19 cellular contexts compared by ENCODE assay signal in genomic region chr14:104506461-104507253, GRCh38.
DNase-seq lines count a peak whose midpoint lies in the region; ATAC-seq and TF ChIP-seq lines count a peak whose summit lies in the region.
"Had no signal": no experiment of that assay in that cellular context is flagged by ENCODE, and none has a peak within 500 bp of the region (broad histone marks: within the 10 kb centered on the region; RNA-seq: fewer than 3 reads in every experiment).

No MANE protein-coding gene starts in this region.

- H2AFZ ChIP-seq in neuronal stem cell (ENCODE audit: low read length) (no peak overlapping the region), PC-9 (no peak overlapping the region)
- H2AFZ ChIP-seq: GM23248 had no signal

- H3K36me3 Mint-ChIP-seq in endodermal cell (ENCODE audit: low read depth) (no peaks in the 10 kb centered on the region), immature natural killer cell (peaks cover 0 to 4% (median 0%) of the 10 kb centered on the region in 3 donors)
- H3K36me3 Mint-ChIP-seq: CD14-positive monocyte had no signal

- ATAC-seq in HG03139 (IDR thresholded peaks at IDR 0.05; ENCODE audit: unreplicated experiment), result no peak
- ATAC-seq: HCT116 had no signal

- H3K27ac Mint-ChIP-seq in endodermal cell (no peak overlapping the region), immature natural killer cell (no peak overlapping the region)
- H3K27ac Mint-ChIP-seq: CD14-positive monocyte; CD4-positive, alpha-beta memory T cell; HFFc6 had no signal

- no peaks in the 10 kb centered on the region for H3K79me1 ChIP-seq in neuronal stem cell (ENCODE audit: low read depth, low read length)

- H3K4me2 ChIP-seq in neuronal stem cell (ENCODE audit: insufficient read depth, low read length, poor library complexity, severe bottlenecking), result no peak overlapping the region
- H3K4me2 ChIP-seq in PC-9, result no peak overlapping the region
- H3K4me2 ChIP-seq: BLaER1 had no signal

- H3K9me3 Mint-ChIP-seq in endodermal cell (peaks cover 21% of the 10 kb centered on the region), immature natural killer cell (peaks cover 0 to 10% (median 5%) of the 10 kb centered on the region in 6 donors)

- no peak overlapping the region for H4K91ac ChIP-seq in neuronal stem cell (ENCODE audit: low read depth, low read length, poor library complexity)

- no peak overlapping the region for H3K23ac ChIP-seq in neuronal stem cell (ENCODE audit: low read depth, low read length, poor library complexity)

- peak overlapping the region; percentile 17 for H3K14ac ChIP-seq in neuronal stem cell (ENCODE audit: low read length)

- BruUV-seq in PC-9 (replicated peaks; lab: Mats Ljungman, UMichigan), result no TSS peak

- intact Hi-C loops in cardiac septum (cut with DNase I), result no loop called here
- intact Hi-C loops in left ventricle myocardium inferior (cut with micrococcal nuclease), result no loop called here
- intact Hi-C loops in PC-9 (cut with micrococcal nuclease; ENCODE audit: unreplicated experiment), result no loop called here

- no peak overlapping the region for H3K4ac ChIP-seq in neuronal stem cell (ENCODE audit: low read length)

- no peak overlapping the region for H4K8ac ChIP-seq in neuronal stem cell (ENCODE audit: low read depth, low read length)

- WGBS in endodermal cell (ENCODE audit: insufficient coverage in 1 of 2, insufficient read length in 1 of 2), 2 experiments, result 85 to 89% methylated on average over 5 to 11 of the region's 11 CpGs
- no CpG with 5 or more reads among the region's 11 CpGs for WGBS in neuronal stem cell (ENCODE audit: extremely low coverage in 2 of 2, insufficient read length in 2 of 2, insufficient replicate concordance in 1 of 2), 2 donors

- no peak overlapping the region for H2BK15ac ChIP-seq in neuronal stem cell (ENCODE audit: low read length)

- H3K9me3 ChIP-seq in left ventricle myocardium inferior (replicated peaks), result peaks cover 24% of the 10 kb centered on the region
- H3K9me3 ChIP-seq in endodermal cell (ENCODE audit: control insufficient read depth, low read length), result peaks cover 10% of the 10 kb centered on the region
- H3K9me3 ChIP-seq in neuronal stem cell (replicated peaks in 1 of 2; ENCODE audit: control insufficient read depth in 2 of 2, insufficient read depth in 1 of 2, low read depth in 1 of 2, low read length in 2 of 2), result peaks cover 0 to 3% of the 10 kb centered on the region in 2 donors
- no peaks in the 10 kb centered on the region for H3K9me3 ChIP-seq in PC-9 (ENCODE audit: insufficient read depth, low read depth)

- no peak overlapping the region for H3K4me3 ChIP-seq in left ventricle myocardium inferior
- no peak overlapping the region for H3K4me3 ChIP-seq in endodermal cell (ENCODE audit: low read length)
- no peak overlapping the region for H3K4me3 ChIP-seq in neuronal stem cell (ENCODE audit: low read length in 2 of 2)
- no peak overlapping the region for H3K4me3 ChIP-seq in PC-9
- H3K4me3 ChIP-seq: BLaER1, GM23248 had no signal

- no peak overlapping the region for H2BK120ac ChIP-seq in neuronal stem cell (ENCODE audit: low read depth, low read length)

- H3K9ac ChIP-seq in endodermal cell (ENCODE audit: extremely low read depth, low read length, poor library complexity, severe bottlenecking), result no peak overlapping the region
- H3K9ac ChIP-seq in neuronal stem cell (ENCODE audit: low read depth, low read length, poor library complexity), result peak overlapping the region; percentile 39
- H3K9ac ChIP-seq: BLaER1, GM23248 had no signal

- DNase-seq in cardiac septum (ENCODE audit: low spot score) (peak; percentile 73), left ventricle myocardium inferior (no peak), endodermal cell (peak; percentile 36), neuronal stem cell (ENCODE audit: low spot score) (no peak), immature natural killer cell (no peak), PC-9 (no peak)
- no peak for DNase-seq in activated CD4-positive, alpha-beta T cell treated with anti-CD3 and anti-CD28 coated beads, Interleukin-2, amount 50 U/mL, for 1 hour
- DNase-seq: 8988T; CD4-positive, alpha-beta memory T cell; DMS153; DMS79; GDM1; GM23248; HFFc6; IMR-90 had no signal

- H3K4me1 Mint-ChIP-seq in endodermal cell (no peaks in the 10 kb centered on the region), immature natural killer cell (no peaks in the 10 kb centered on the region)
- H3K4me1 Mint-ChIP-seq: CD14-positive monocyte; CD4-positive, alpha-beta memory T cell had no signal

- TF ChIP-seq CTCF in left ventricle myocardium inferior (IDR thresholded peaks at IDR 0.05; ENCODE audit: borderline replicate concordance) (no peak), endodermal cell (conservative IDR thresholded peaks at IDR 0.05) (no peak), PC-9 (conservative IDR thresholded peaks at IDR 0.05) (no peak)

- POLR2A ChIA-PET in PC-9 (lab: Charles Lee; ENCODE audit: unreplicated experiment), result no interaction called here

- H3K27me3 Mint-ChIP-seq in endodermal cell (ENCODE audit: insufficient read depth) (no peaks in the 10 kb centered on the region), immature natural killer cell (ENCODE audit: low read depth in 3 of 3) (peaks cover 0 to 3% (median 2%) of the 10 kb centered on the region in 3 donors)

- H3K9me2 ChIP-seq in PC-9 (ENCODE audit: insufficient read depth), result no peaks in the 10 kb centered on the region

- H3K4me3 Mint-ChIP-seq in endodermal cell (no peak overlapping the region), immature natural killer cell (no peak overlapping the region)
- H3K4me3 Mint-ChIP-seq: CD14-positive monocyte; CD4-positive, alpha-beta memory T cell; HFFc6 had no signal

- H3F3A ChIP-seq in PC-9 (ENCODE audit: insufficient read depth, low read depth), result no peaks in the 10 kb centered on the region

- no peak overlapping the region for H2BK5ac ChIP-seq in neuronal stem cell (ENCODE audit: low read length)

- H3K4me1 ChIP-seq in left ventricle myocardium inferior, result peaks cover 12% of the 10 kb centered on the region
- H3K4me1 ChIP-seq in endodermal cell (ENCODE audit: control insufficient read depth, insufficient read depth, low read length), result no peaks in the 10 kb centered on the region
- H3K4me1 ChIP-seq in neuronal stem cell (ENCODE audit: control insufficient read depth in 2 of 2, insufficient read depth in 1 of 2, low read depth in 1 of 2, low read length in 2 of 2), result no peaks in the 10 kb centered on the region
- H3K4me1 ChIP-seq in PC-9 (replicated peaks; ENCODE audit: insufficient read depth), result no peaks in the 10 kb centered on the region

- H3K36me3 ChIP-seq in left ventricle myocardium inferior (no peaks in the 10 kb centered on the region), endodermal cell (ENCODE audit: control insufficient read depth, insufficient read depth, low read length) (no peaks in the 10 kb centered on the region), neuronal stem cell (replicated peaks in 1 of 2; ENCODE audit: control insufficient read depth in 2 of 2, insufficient read depth in 2 of 2, low read length in 2 of 2) (no peaks in the 10 kb centered on the region), PC-9 (ENCODE audit: low read depth) (no peaks in the 10 kb centered on the region)
- H3K36me3 ChIP-seq: BLaER1 had no signal

- CTCF ChIA-PET in PC-9 (lab: Charles Lee), result no interaction called here

- H2BK12ac ChIP-seq in neuronal stem cell (ENCODE audit: low read length), result no peak overlapping the region

- H3K27me3 ChIP-seq in left ventricle myocardium inferior (ENCODE audit: low read depth) (peaks cover 21% of the 10 kb centered on the region), endodermal cell (ENCODE audit: control insufficient read depth, insufficient read depth, low read length, poor library complexity, severe bottlenecking) (no peaks in the 10 kb centered on the region), neuronal stem cell (ENCODE audit: control insufficient read depth in 3 of 3, insufficient read depth in 3 of 3, low read depth in 1 of 3, low read length in 3 of 3) (peaks cover 0 to 7% (median 0%) of the 10 kb centered on the region in 3 experiments), PC-9 (ENCODE audit: insufficient read depth, low read depth) (peaks cover 93% of the 10 kb centered on the region)
- H3K27me3 ChIP-seq: BLaER1 had no signal

- H3K27ac ChIP-seq in left ventricle myocardium inferior (replicated peaks) (no peak overlapping the region), endodermal cell (ENCODE audit: low read depth, low read length) (no peak overlapping the region), neuronal stem cell (replicated peaks; ENCODE audit: low read length) (no peak overlapping the region), PC-9 (no peak overlapping the region)
- H3K27ac ChIP-seq: BLaER1, GM23248 had no signal

- H4K20me1 ChIP-seq in PC-9 (ENCODE audit: insufficient read depth), result 0 out of 2 replicates have a peak, but pooled peaks cover 5% of the 10 kb centered on the region
- H4K20me1 ChIP-seq: BLaER1 had no signal

- H3K79me2 ChIP-seq in PC-9 (ENCODE audit: low read depth), result no peaks in the 10 kb centered on the region

- peak overlapping the region; percentile 13 for H3K18ac ChIP-seq in neuronal stem cell (ENCODE audit: low read length)

- H2AK5ac ChIP-seq in neuronal stem cell (ENCODE audit: low read depth, low read length), result peak overlapping the region; percentile 10

Comparison
In these comparisons a context has a peak if more than half of its experiments do, and no peak if none do; other contexts are left out.
1. DNase-seq: peak in cardiac septum (single experiment) and endodermal cell (single experiment); none in left ventricle myocardium inferior (single experiment), neuronal stem cell (single experiment), activated CD4-positive, alpha-beta T cell treated with anti-CD3 and anti-CD28 coated beads, Interleukin-2, amount 50 U/mL, for 1 hour (single experiment), immature natural killer cell (0 of 3) and PC-9 (0 of 2).